ENCODE assay signal across 16 cellular contexts in the genomic region with DNA sequence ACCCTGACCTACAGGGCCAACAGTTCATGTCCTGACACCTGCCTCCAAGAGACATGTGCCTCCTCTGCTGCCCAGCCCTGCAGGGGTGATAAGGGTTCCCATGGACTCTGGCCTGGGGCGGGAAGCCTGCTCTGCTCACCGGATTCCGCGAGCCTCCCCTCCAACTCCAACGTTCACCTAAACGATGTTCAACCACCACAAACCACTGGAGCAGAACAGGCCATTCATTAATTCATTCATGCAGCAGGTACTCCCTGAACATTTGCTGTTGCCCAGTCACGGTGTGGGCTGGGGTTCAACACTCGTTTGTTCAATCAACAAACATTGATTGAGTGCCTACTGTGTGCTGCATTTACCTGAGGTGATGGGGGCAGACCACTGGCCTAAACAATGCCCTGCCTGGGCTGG. TPM values are rescaled to one million over a fixed set of nuclear protein-coding genes. Genes with fewer than 3 reads are reported as not detected.
DNase-seq lines count a peak whose midpoint lies in the region; ATAC-seq and TF ChIP-seq lines count a peak whose summit lies in the region.
"Had no signal": no experiment of that assay in that cellular context is flagged by ENCODE, and none has a peak within 500 bp of the region (broad histone marks: within the 10 kb centered on the region; RNA-seq: fewer than 3 reads in every experiment).

No MANE protein-coding gene starts in this region.

- TF ChIP-seq EP300 in upper lobe of left lung (IDR thresholded peaks at IDR 0.05): no peak

- peaks cover 9 to 24% (median 20%) of the 10 kb centered on the region in 11 experiments; a peak in 21 of 22 replicates for H4K20me1 ChIP-seq in BLaER1 treated with 17β-estradiol and CSF1 and Interleukin-3, amounts not matched to agents 10 nM and 100 nM

- TF ChIP-seq CTCF in upper lobe of left lung (IDR thresholded peaks at IDR 0.05): no peak
- no peak for TF ChIP-seq CTCF in lower leg skin (IDR thresholded peaks at IDR 0.05)

- peak in 1 of 2 donors; percentile 56 for DNase-seq in left colon
- no peak for DNase-seq in kidney tubule cell (ENCODE audit: low spot score)
- DNase-seq in upper lobe of left lung: no peak
- no peak for DNase-seq in lower leg skin (ENCODE audit: low spot score in 2 of 2)
- DNase-seq: DMS53, KBM-7, NCI-H1417 treated with DMSO at 0.1 percent for 48 hours, NCI-H1930, NCI-H526 treated with DMSO at 0.1 percent for 48 hours, SHP77 treated with DMSO at 0.1 percent for 48 hours had no signal

- ATAC-seq in left colon (peak; percentile 18), upper lobe of left lung (ENCODE audit: low FRiP score in 2 of 2) (no peak)
- ATAC-seq: A549, GM23338, SK-N-SH treated with all-trans-retinoic acid at 6 μM for 48 hours had no signal

- no peaks in the 10 kb centered on the region for H3K9me3 ChIP-seq in BLaER1 treated with 17β-estradiol and CSF1 and Interleukin-3, amounts not matched to agents 10 nM and 100 nM (replicated peaks in 1 of 11)
- H3K9me3 ChIP-seq in upper lobe of left lung: no peaks in the 10 kb centered on the region
- H3K9me3 ChIP-seq: A549, Caco-2 had no signal

- no peak overlapping the region for H3K4me3 ChIP-seq in BLaER1 treated with 17β-estradiol and CSF1 and Interleukin-3, amounts not matched to agents 10 nM and 100 nM
- H3K4me3 ChIP-seq in upper lobe of left lung: no peak overlapping the region
- no peak overlapping the region for H3K4me3 ChIP-seq in lower leg skin (ENCODE audit: low read depth, poor library complexity, severe bottlenecking)
- H3K4me3 ChIP-seq: A549, GM23338 had no signal

- 87 to 89% methylated on average over 8 of the region's 8 CpGs for WGBS in upper lobe of left lung, 2 donors
- WGBS in lower leg skin, 2 donors: 92 to 93% methylated on average over 8 of the region's 8 CpGs

- intact Hi-C loops in left colon (cut with DNase I, micrococcal nuclease) (no loop called here), lower leg skin (cut with DNase I; ENCODE audit: low total_unique reads) (no loop called here)

- peak overlapping the region; percentile 53 to 99 (median 82); a peak in 20 of 22 replicates for H3K4me2 ChIP-seq in BLaER1 treated with 17β-estradiol and CSF1 and Interleukin-3, amounts not matched to agents 10 nM and 100 nM
- H3K4me2 ChIP-seq: A549 had no signal

- H3K36me3 ChIP-seq in BLaER1 treated with 17β-estradiol and CSF1 and Interleukin-3, amounts not matched to agents 10 nM and 100 nM: peaks cover 0 to 9% (median 0%) of the 10 kb centered on the region in 11 experiments; a peak in 8 of 22 replicates
- H3K36me3 ChIP-seq in upper lobe of left lung: peaks cover 0 to 5% (median 3%) of the 10 kb centered on the region in 4 donors

- peak overlapping the region in 4 of 11 experiments; percentile 51 to 80 (median 70); a peak in 8 of 22 replicates for H3K27ac ChIP-seq in BLaER1 treated with 17β-estradiol and CSF1 and Interleukin-3, amounts not matched to agents 10 nM and 100 nM
- H3K27ac ChIP-seq in angular gyrus (ENCODE audit: low read depth, low read length) (peak overlapping the region; percentile 11), upper lobe of left lung (no peak overlapping the region)
- H3K27ac ChIP-seq: A549 had no signal

- peak overlapping the region in 2 of 11 experiments; percentile 25 to 55; a peak in 4 of 22 replicates for H3K9ac ChIP-seq in BLaER1 treated with 17β-estradiol and CSF1 and Interleukin-3, amounts not matched to agents 10 nM and 100 nM

- TF ChIP-seq POLR2A in upper lobe of left lung (IDR thresholded peaks at IDR 0.05) (no peak), lower leg skin (IDR thresholded peaks at IDR 0.05) (no peak)

- H3K27me3 ChIP-seq in BLaER1 treated with 17β-estradiol and CSF1 and Interleukin-3, amounts not matched to agents 10 nM and 100 nM: no peaks in the 10 kb centered on the region; a peak in 1 of 22 replicates
- H3K27me3 ChIP-seq in upper lobe of left lung: peaks cover 0 to 8% (median 3%) of the 10 kb centered on the region in 4 donors

- H3K4me1 ChIP-seq in BLaER1 treated with 17β-estradiol and CSF1 and Interleukin-3, amounts not matched to agents 10 nM and 100 nM: peaks cover 66 to 88% (median 77%) of the 10 kb centered on the region in 10 experiments
- peaks cover 29 to 60% (median 36%) of the 10 kb centered on the region in 4 donors for H3K4me1 ChIP-seq in upper lobe of left lung

RNA-seq across cellular contexts. Expression of a gene that starts 3.3 kb away (rescaled TPM):
- total RNA-seq in left colon: 10 to 100 TPM; 13.0 to 18.2 TPM
- 10 to 100 TPM; 10.5 to 69.1 (median 34.0) TPM for total RNA-seq in upper lobe of left lung
- 10 to 100 TPM in 1 of 4 donors, 1 to 10 TPM in 3; 6.6 to 13.7 (median 7.9) TPM for total RNA-seq in lower leg skin

RNA-seq across cellular contexts. Expression of a gene that starts 3.6 kb away (rescaled TPM):
- total RNA-seq in left colon (10 to 100 TPM; 10.3 to 16.8 TPM), upper lobe of left lung (1 to 10 TPM in 4 of 6 donors, under 1 TPM in 2; 0.69 to 6.8 (median 1.4) TPM), lower leg skin (10 to 100 TPM in 2 of 4 donors, 1 to 10 TPM in 2; 5.7 to 25.6 (median 13.7) TPM)

RNA-seq across cellular contexts. Expression of a gene that starts 12.8 kb away (rescaled TPM):
- total RNA-seq in left colon: 10 to 100 TPM; 50.0 to 53.5 TPM
- 10 to 100 TPM; 38.0 to 97.4 (median 54.1) TPM for total RNA-seq in upper lobe of left lung
- 10 to 100 TPM; 57.7 to 81.0 (median 61.8) TPM for total RNA-seq in lower leg skin

RNA-seq across cellular contexts. Expression of a gene that starts 20.1 kb away (rescaled TPM):
- total RNA-seq in left colon: 10 to 100 TPM; 25.0 to 26.3 TPM
- under 1 TPM in 4 of 6 donors, not detected in 2; 0.34 to 0.98 (median 0.55) TPM for total RNA-seq in upper lobe of left lung
- 10 to 100 TPM; 10.1 to 14.7 (median 12.1) TPM for total RNA-seq in lower leg skin

RNA-seq across cellular contexts. Expression of a gene that starts 28.0 kb away (rescaled TPM):
- 100 to 1,000 TPM; 170 to 204 TPM for total RNA-seq in left colon
- total RNA-seq in upper lobe of left lung: 100 to 1,000 TPM in 2 of 6 donors, 10 to 100 TPM in 4; 26.7 to 199 (median 73.2) TPM
- total RNA-seq in lower leg skin: 10 to 100 TPM; 29.1 to 63.9 (median 56.1) TPM
